In the genomic region with DNA sequence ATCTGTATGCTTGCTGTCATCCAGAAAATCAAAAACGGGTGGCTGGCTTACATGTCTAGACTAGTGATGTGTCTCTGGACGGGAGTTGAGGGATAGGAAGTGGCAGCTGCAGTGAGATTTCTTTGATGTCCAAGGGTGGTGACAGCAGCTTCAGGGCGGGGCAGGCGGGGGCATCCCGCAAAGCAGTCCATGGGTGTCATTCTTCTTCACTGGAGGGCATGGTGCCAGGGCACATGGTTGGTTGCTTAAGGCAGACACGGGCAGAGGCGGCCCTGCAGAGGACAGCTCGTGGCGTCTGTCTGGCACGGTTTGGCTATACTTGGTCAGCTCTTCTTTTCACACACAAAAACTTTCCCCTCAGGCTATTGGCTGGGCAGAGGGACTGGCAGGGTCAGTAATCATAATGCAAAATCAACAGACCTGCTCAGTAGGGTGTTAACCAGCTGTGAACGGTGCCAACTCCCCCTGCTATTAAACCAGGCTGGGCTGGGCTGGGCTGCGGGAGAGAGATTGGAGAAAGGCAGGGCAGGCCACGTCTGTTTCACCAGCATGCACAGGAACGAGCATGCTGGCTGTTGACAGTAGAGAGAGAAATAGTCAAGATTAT, we compare ENCODE assay signal across 9 cellular contexts.
DNase-seq lines count a peak whose midpoint lies in the region; ATAC-seq and TF ChIP-seq lines count a peak whose summit lies in the region.
"Had no signal": no experiment of that assay in that cellular context is flagged by ENCODE, and none has a peak within 500 bp of the region (broad histone marks: within the 10 kb centered on the region; RNA-seq: fewer than 3 reads in every experiment).

No MANE protein-coding gene starts in this region.

- BruUV-seq in PC-9 (replicated peaks; lab: Mats Ljungman, UMichigan): no TSS peak

- H3K4me3 ChIP-seq in PC-9: peak overlapping the region; percentile 0; the same call in 1 of the 2 replicates
- no peak overlapping the region for H3K4me3 ChIP-seq in psoas muscle

- no peaks in the 10 kb centered on the region for H3K36me3 Mint-ChIP-seq in CD4-positive, alpha-beta T cell (ENCODE audit: low read depth)

- no peaks in the 10 kb centered on the region for H3K9me2 ChIP-seq in PC-9 (ENCODE audit: insufficient read depth)

- H3K4me1 ChIP-seq in PC-9 (replicated peaks; ENCODE audit: insufficient read depth): peaks cover 18% of the 10 kb centered on the region
- H3K4me1 ChIP-seq in psoas muscle: peaks cover 21% of the 10 kb centered on the region

- no peak overlapping the region for H3K27ac Mint-ChIP-seq in CD4-positive, alpha-beta T cell

- POLR2A ChIA-PET in PC-9 (lab: Charles Lee; ENCODE audit: unreplicated experiment): interaction anchor here (0.6 kb wide), 3 partner anchors 10 to 1330 kb away, joined by 3 to 6 read pairs (median 4); no protein-coding TSS in a partner anchor
- POLR2A ChIA-PET in CD4-positive, alpha-beta T cell (lab: Charles Lee): no interaction called here

- WGBS in psoas muscle, 3 donors: 18 to 28% (median 22%) methylated on average over 14 of the region's 14 CpGs

- H3K27me3 ChIP-seq in PC-9 (ENCODE audit: insufficient read depth, low read depth): no peaks in the 10 kb centered on the region
- no peaks in the 10 kb centered on the region for H3K27me3 ChIP-seq in psoas muscle (ENCODE audit: insufficient read depth in 3 of 3, low read length in 2 of 3)
- H3K27me3 ChIP-seq in CD4-positive, alpha-beta T cell (ENCODE audit: control insufficient read depth, insufficient read depth, low read length): no peaks in the 10 kb centered on the region

- no peaks in the 10 kb centered on the region for H3K4me1 Mint-ChIP-seq in CD4-positive, alpha-beta T cell (ENCODE audit: low read depth)

- DNase-seq in G401 (ENCODE audit: low spot score) (peak; percentile 9), PC-9 (peak; percentile 57 to 76), head of caudate nucleus (peak; percentile 10 to 85 (median 58)), psoas muscle (peak; percentile 91 to 97), superior temporal gyrus (ENCODE audit: extremely low spot score) (no peak), DMS79 (lab: John Stamatoyannopoulos, UW) (no peak), activated T-cell treated with anti-CD3 and anti-CD28 coated beads for 4 hours (no peak)
- DNase-seq in CD4-positive, alpha-beta T cell: no peak
- DNase-seq: GDM1 had no signal

- 0 out of 2 replicates have a peak overlapping the region, but pooled peaks have one; percentile 19 for H2AFZ ChIP-seq in PC-9

- intact Hi-C loops in PC-9 (cut with micrococcal nuclease; ENCODE audit: unreplicated experiment) (no loop called here), head of caudate nucleus (cut with DNase I) (no loop called here), psoas muscle (cut with DNase I) (loop anchor here (1.0 to 5.0 kb wide), 2 partner anchors 41 to 63 kb away; no protein-coding TSS in a partner anchor)
- intact Hi-C loops in CD4-positive, alpha-beta T cell (cut with DNase I, micrococcal nuclease): no loop called here

- no peaks in the 10 kb centered on the region for H3K79me2 ChIP-seq in PC-9 (ENCODE audit: low read depth)

- in situ Hi-C loops in G401 (cut with HindIII; ENCODE audit: low sequenced_read_pairs): no loop called here

- H3F3A ChIP-seq in PC-9 (ENCODE audit: insufficient read depth, low read depth): peaks cover 10% of the 10 kb centered on the region

- TF ChIP-seq CTCF in PC-9 (conservative IDR thresholded peaks at IDR 0.05) (no peak), psoas muscle (IDR thresholded peaks at IDR 0.05) (no peak)
- no peak for TF ChIP-seq CTCF in CD4-positive, alpha-beta T cell (IDR thresholded peaks at IDR 0.05)

- H3K4me3 Mint-ChIP-seq in CD4-positive, alpha-beta T cell: no peak overlapping the region

- no peaks in the 10 kb centered on the region for H3K9me3 ChIP-seq in PC-9 (ENCODE audit: insufficient read depth, low read depth)
- H3K9me3 ChIP-seq in psoas muscle: no peaks in the 10 kb centered on the region
- no peaks in the 10 kb centered on the region for H3K9me3 ChIP-seq in CD4-positive, alpha-beta T cell (ENCODE audit: control insufficient read depth, low read length)

- ATAC-seq in psoas muscle: peak; percentile 92 to 98 (median 97)
- no peak for ATAC-seq in CD4-positive, alpha-beta T cell (ENCODE audit: poor library complexity)

- peaks cover 21% of the 10 kb centered on the region for H3K27me3 Mint-ChIP-seq in CD4-positive, alpha-beta T cell

- H3K36me3 ChIP-seq in PC-9 (ENCODE audit: low read depth) (no peaks in the 10 kb centered on the region), psoas muscle (ENCODE audit: insufficient read depth in 1 of 2, low read depth in 1 of 2) (no peaks in the 10 kb centered on the region)

- H3K9me3 Mint-ChIP-seq in CD4-positive, alpha-beta T cell: no peaks in the 10 kb centered on the region

- H3K27ac ChIP-seq in PC-9 (no peak overlapping the region), psoas muscle (peak overlapping the region; percentile 86)
- H3K27ac ChIP-seq in CD4-positive, alpha-beta T cell (ENCODE audit: low read depth, low read length): no peak overlapping the region

- peak overlapping the region; percentile 51 for H3K4me2 ChIP-seq in PC-9

- CTCF ChIA-PET in PC-9 (lab: Charles Lee): interaction anchor here (0.9 to 2.3 kb wide), 2 partner anchors 10 to 1563 kb away, joined by 3 to 12 read pairs; no protein-coding TSS in a partner anchor
- CTCF ChIA-PET in CD4-positive, alpha-beta T cell (lab: Charles Lee): interaction anchor here (2.2 kb wide), 1 partner anchor 10 kb away, joined by 10 read pairs; no protein-coding TSS in a partner anchor

- H4K20me1 ChIP-seq in PC-9 (ENCODE audit: insufficient read depth): no peaks in the 10 kb centered on the region

Comparison
In these comparisons a context has a peak if more than half of its experiments do, and no peak if none do; other contexts are left out.
1. DNase-seq: peak in G401 (single experiment), PC-9 (2 of 2), head of caudate nucleus (42 of 42) and psoas muscle (2 of 2); none in superior temporal gyrus (single experiment), DMS79 (single experiment), CD4-positive, alpha-beta T cell (0 of 10) and activated T-cell treated with anti-CD3 and anti-CD28 coated beads for 4 hours (single experiment).
2. intact Hi-C loops: an anchor here in psoas muscle (1.0 to 5.0 kb wide); none called in PC-9, head of caudate nucleus and CD4-positive, alpha-beta T cell.